1 cellular context compared by ENCODE assay signal in genomic region chr11:114017723-114018122, GRCh38.
TF ChIP-seq lines count a peak whose summit lies in the region.

No MANE protein-coding gene starts in this region.

TF ChIP-seq in SK-N-SH treated with all-trans-retinoic acid at 6 μM for 48 hours, 23 proteins besides CTCF, POLR2A, EP300 and RAD21 (continued from another document):
- TF ChIP-seq, protein P1, sequence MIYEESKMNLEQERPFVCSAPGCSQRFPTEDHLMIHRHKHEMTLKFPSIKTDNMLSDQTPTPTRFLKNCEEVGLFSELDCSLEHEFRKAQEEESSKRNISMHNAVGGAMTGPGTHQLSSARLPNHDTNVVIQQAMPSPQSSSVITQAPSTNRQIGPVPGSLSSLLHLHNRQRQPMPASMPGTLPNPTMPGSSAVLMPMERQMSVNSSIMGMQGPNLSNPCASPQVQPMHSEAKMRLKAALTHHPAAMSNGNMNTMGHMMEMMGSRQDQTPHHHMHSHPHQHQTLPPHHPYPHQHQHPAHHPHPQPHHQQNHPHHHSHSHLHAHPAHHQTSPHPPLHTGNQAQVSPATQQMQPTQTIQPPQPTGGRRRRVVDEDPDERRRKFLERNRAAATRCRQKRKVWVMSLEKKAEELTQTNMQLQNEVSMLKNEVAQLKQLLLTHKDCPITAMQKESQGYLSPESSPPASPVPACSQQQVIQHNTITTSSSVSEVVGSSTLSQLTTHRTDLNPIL (CRISPR knock-in tag; IDR thresholded peaks at IDR 0.05; ENCODE audit: low read depth): no peak
- TF ChIP-seq ZFP30 (CRISPR knock-in tag; IDR thresholded peaks at IDR 0.05) (no peak), OSR1 (CRISPR knock-in tag; IDR thresholded peaks at IDR 0.05) (no peak), ZC3H10 (CRISPR knock-in tag; IDR thresholded peaks at IDR 0.05) (no peak), ZNF8 (CRISPR knock-in tag; IDR thresholded peaks at IDR 0.05) (no peak), PPARA (CRISPR knock-in tag; IDR thresholded peaks at IDR 0.05; ENCODE audit: borderline replicate concordance) (no peak)
